In the genomic region with DNA sequence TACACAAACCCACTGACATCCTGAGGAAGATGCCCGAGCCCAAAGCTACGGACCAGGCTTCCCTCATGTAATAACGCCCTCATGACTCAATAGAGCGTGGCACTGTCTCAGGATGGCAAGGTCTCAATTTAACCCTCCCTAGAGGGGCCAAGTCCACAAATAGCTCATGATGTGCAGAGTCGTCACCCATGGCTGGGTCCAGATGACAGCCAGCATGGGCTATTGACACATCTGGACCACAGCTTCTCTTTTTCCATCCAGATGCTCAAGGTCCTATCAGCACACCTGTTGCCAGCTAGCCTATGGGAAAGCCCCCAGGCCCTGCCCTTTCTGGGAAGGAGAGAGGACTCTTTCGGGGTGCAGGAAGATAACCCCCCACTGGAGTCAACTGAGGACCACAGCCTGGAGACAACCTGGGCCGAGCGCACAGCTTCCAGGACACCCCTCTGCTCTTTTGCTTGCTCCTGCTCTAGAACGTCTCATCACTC, we compare ENCODE assay signal across 10 cellular contexts. TPM values are rescaled to one million over a fixed set of nuclear protein-coding genes. Genes with fewer than 3 reads are reported as not detected.
A peak's percentile ranks its signal among the peaks of the same experiment; 100 is the strongest.
DNase-seq lines count a peak whose midpoint lies in the region; ATAC-seq, FAIRE-seq and TF ChIP-seq lines count a peak whose summit lies in the region.
"Had no signal": no experiment of that assay in that cellular context is flagged by ENCODE, and none has a peak within 500 bp of the region (broad histone marks: within the 10 kb centered on the region; RNA-seq: fewer than 3 reads in every experiment).

No MANE protein-coding gene starts in this region.

- no peak for TF ChIP-seq CTCF in mesothelial cell of epicardium (IDR thresholded peaks at IDR 0.05; ENCODE audit: unreplicated experiment)

- FAIRE-seq in GM12891 (lab: Jason Lieb, UNC), result peak; percentile 99

- no peaks in the 10 kb centered on the region for H3K36me3 ChIP-seq in iPS-15b (ENCODE audit: control insufficient read depth, insufficient read depth, low read length)
- H3K36me3 ChIP-seq: cardiac muscle cell had no signal

- no peak overlapping the region for H3K27ac Mint-ChIP-seq in mesothelial cell of epicardium

- no peaks in the 10 kb centered on the region for H3K27me3 Mint-ChIP-seq in mesothelial cell of epicardium (ENCODE audit: low read depth)

- ATAC-seq in GM21367 (IDR thresholded peaks at IDR 0.05; ENCODE audit: unreplicated experiment), result peak; percentile 32

- H3K4me1 ChIP-seq in iPS-15b (ENCODE audit: control insufficient read depth, insufficient read depth, low read length), result peaks cover 4% of the 10 kb centered on the region

- H3K4me1 Mint-ChIP-seq in mesothelial cell of epicardium, result peaks cover 14% of the 10 kb centered on the region

- peak overlapping the region; percentile 37 for H3K9ac ChIP-seq in iPS-15b (ENCODE audit: low read depth, low read length)

- in situ Hi-C loops in KBM-7 (cut with MboI; ENCODE audit: low pct_unique_long_range_greater_than_20kb, low sequenced_read_pairs), result no loop called here

- H3K36me3 Mint-ChIP-seq in mesothelial cell of epicardium, result no peaks in the 10 kb centered on the region

- no peak overlapping the region for H3K4me3 Mint-ChIP-seq in mesothelial cell of epicardium

- no peaks in the 10 kb centered on the region for H3K9me3 Mint-ChIP-seq in mesothelial cell of epicardium

- H3K27me3 ChIP-seq in iPS-15b (ENCODE audit: control insufficient read depth, insufficient read depth, low read length), result no peaks in the 10 kb centered on the region
- H3K27me3 ChIP-seq: cardiac muscle cell had no signal

- H3K9me3 ChIP-seq in iPS-15b (ENCODE audit: control insufficient read depth, insufficient read depth, low read length), result no peaks in the 10 kb centered on the region

- TF ChIP-seq POLR2A in GM12891 (IDR thresholded peaks at IDR 0.05; ENCODE audit: low read depth, low read length), result peak; percentile 51

- no peak for DNase-seq in GM12891 (ENCODE audit: insufficient read length, low spot score)
- peak; percentile 87 for DNase-seq in KBM-7
- no peak for DNase-seq in posterior vena cava (ENCODE audit: low spot score)
- DNase-seq in mesothelial cell of epicardium (ENCODE audit: low spot score in 2 of 2, unreplicated experiment in 2 of 2), result no peak
- DNase-seq in NCI-H2029 (lab: John Stamatoyannopoulos, UW), result no peak
- DNase-seq in NCI-H446 treated with DMSO at 0.1 percent for 48 hours (lab: John Stamatoyannopoulos, UW), result no peak

- no peak overlapping the region for H3K4me3 ChIP-seq in iPS-15b (ENCODE audit: low read depth, low read length)
- H3K4me3 ChIP-seq: cardiac muscle cell had no signal

- intact Hi-C loops in posterior vena cava (cut with DNase I), result no loop called here

TF ChIP-seq in GM12891, 5 proteins besides CTCF, POLR2A, EP300 and RAD21:
- TF ChIP-seq PAX5 (IDR thresholded peaks at IDR 0.05; ENCODE audit: insufficient read depth, low read length, severe bottlenecking) (peak; percentile 99), POLR2AphosphoS5 (IDR thresholded peaks at IDR 0.05; ENCODE audit: low read depth, low read length) (peak; percentile 79), SPI1 (IDR thresholded peaks at IDR 0.05; ENCODE audit: low read depth, low read length) (peak; percentile 50), POU2F2 (IDR thresholded peaks at IDR 0.05; ENCODE audit: low read depth, low read length) (peak; percentile 81), TAF1 (IDR thresholded peaks at IDR 0.05; ENCODE audit: low read depth, low read length) (no peak; the same call in 1 of the 2 replicates)

RNA-seq across cellular contexts. Expression of a gene that starts 2.8 kb away (rescaled TPM):
- 479 TPM for polyA plus RNA-seq in GM12891 (2012; ENCODE audit: low read depth, missing spikeins)
- total RNA-seq in posterior vena cava, result 100 to 1,000 TPM in 1 of 2 donors, 10 to 100 TPM in 1; 80.1 to 120 TPM
- 0.11 TPM in 1 of 3 replicates, not detected in the others for total RNA-seq in mesothelial cell of epicardium

RNA-seq across cellular contexts. Expression of a gene that starts 31.3 kb away (rescaled TPM):
- 0.65 TPM for polyA plus RNA-seq in GM12891 (2012; ENCODE audit: low read depth, missing spikeins)
- not detected for total RNA-seq in posterior vena cava
- 4.0 to 5.6 TPM (median 4.9 TPM) in 3 replicates for total RNA-seq in mesothelial cell of epicardium
- total RNA-seq: HT1080 had no signal

Comparison
In these comparisons a context has a peak if more than half of its experiments do, and no peak if none do; other contexts are left out.
1. RNA of a gene that starts 2.8 kb away (total RNA-seq): 80.1 to 120 TPM in posterior vena cava; 0.11 TPM in mesothelial cell of epicardium; every median in the first group is over 10 times any median in the second.